ENCODE assay signal across 1 cellular context in the genomic region with DNA sequence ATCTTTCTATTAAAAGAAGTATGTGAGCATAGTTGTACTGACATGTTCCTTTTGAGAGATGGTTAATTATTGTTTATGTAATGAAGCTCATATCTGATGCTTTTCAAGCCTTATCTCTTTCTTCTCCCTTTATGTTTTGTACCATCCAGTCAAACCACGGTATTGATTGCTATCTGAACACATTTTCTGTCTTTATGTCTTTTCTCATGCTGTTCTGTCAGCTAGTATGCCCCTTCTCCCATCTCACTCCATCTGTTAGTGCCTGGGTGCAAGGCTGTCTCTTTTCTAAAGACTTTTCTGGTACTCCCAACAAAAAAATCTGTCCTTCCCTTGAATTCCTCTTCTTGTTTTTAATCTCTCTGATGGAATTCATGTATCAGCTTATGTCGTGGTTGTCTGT.
TF ChIP-seq lines count a peak whose summit lies in the region.

No MANE protein-coding gene starts in this region.

TF ChIP-seq in GM23338, 12 proteins besides CTCF, POLR2A, EP300 and RAD21 (continued from another document):
- TF ChIP-seq, protein P1, sequence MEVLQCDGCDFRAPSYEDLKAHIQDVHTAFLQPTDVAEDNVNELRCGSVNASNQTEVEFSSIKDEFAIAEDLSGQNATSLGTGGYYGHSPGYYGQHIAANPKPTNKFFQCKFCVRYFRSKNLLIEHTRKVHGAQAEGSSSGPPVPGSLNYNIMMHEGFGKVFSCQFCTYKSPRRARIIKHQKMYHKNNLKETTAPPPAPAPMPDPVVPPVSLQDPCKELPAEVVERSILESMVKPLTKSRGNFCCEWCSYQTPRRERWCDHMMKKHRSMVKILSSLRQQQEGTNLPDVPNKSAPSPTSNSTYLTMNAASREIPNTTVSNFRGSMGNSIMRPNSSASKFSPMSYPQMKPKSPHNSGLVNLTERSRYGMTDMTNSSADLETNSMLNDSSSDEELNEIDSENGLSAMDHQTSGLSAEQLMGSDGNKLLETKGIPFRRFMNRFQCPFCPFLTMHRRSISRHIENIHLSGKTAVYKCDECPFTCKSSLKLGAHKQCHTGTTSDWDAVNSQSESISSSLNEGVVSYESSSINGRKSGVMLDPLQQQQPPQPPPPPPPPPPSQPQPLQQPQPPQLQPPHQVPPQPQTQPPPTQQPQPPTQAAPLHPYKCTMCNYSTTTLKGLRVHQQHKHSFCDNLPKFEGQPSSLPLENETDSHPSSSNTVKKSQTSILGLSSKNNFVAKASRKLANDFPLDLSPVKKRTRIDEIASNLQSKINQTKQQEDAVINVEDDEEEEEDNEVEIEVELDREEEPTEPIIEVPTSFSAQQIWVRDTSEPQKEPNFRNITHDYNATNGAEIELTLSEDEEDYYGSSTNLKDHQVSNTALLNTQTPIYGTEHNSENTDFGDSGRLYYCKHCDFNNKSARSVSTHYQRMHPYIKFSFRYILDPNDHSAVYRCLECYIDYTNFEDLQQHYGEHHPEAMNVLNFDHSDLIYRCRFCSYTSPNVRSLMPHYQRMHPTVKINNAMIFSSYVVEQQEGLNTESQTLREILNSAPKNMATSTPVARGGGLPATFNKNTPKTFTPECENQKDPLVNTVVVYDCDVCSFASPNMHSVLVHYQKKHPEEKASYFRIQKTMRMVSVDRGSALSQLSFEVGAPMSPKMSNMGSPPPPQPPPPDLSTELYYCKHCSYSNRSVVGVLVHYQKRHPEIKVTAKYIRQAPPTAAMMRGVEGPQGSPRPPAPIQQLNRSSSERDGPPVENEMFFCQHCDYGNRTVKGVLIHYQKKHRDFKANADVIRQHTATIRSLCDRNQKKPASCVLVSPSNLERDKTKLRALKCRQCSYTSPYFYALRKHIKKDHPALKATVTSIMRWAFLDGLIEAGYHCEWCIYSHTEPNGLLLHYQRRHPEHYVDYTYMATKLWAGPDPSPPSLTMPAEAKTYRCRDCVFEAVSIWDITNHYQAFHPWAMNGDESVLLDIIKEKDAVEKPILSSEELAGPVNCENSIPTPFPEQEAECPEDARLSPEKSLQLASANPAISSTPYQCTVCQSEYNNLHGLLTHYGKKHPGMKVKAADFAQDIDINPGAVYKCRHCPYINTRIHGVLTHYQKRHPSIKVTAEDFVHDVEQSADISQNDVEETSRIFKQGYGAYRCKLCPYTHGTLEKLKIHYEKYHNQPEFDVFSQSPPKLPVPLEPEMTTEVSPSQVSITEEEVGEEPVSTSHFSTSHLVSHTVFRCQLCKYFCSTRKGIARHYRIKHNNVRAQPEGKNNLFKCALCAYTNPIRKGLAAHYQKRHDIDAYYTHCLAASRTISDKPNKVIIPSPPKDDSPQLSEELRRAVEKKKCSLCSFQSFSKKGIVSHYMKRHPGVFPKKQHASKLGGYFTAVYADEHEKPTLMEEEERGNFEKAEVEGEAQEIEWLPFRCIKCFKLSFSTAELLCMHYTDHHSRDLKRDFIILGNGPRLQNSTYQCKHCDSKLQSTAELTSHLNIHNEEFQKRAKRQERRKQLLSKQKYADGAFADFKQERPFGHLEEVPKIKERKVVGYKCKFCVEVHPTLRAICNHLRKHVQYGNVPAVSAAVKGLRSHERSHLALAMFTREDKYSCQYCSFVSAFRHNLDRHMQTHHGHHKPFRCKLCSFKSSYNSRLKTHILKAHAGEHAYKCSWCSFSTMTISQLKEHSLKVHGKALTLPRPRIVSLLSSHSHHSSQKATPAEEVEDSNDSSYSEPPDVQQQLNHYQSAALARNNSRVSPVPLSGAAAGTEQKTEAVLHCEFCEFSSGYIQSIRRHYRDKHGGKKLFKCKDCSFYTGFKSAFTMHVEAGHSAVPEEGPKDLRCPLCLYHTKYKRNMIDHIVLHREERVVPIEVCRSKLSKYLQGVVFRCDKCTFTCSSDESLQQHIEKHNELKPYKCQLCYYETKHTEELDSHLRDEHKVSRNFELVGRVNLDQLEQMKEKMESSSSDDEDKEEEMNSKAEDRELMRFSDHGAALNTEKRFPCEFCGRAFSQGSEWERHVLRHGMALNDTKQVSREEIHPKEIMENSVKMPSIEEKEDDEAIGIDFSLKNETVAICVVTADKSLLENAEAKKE (CRISPR knock-in tag; IDR thresholded peaks at IDR 0.05): no peak
- TF ChIP-seq CREB1 (CRISPR knock-in tag; IDR thresholded peaks at IDR 0.05; ENCODE audit: low read depth): no peak
- no peak for TF ChIP-seq STAT1 (IDR thresholded peaks at IDR 0.05; ENCODE audit: unreplicated experiment)
- no peak for TF ChIP-seq ZNF114 (CRISPR knock-in tag; IDR thresholded peaks at IDR 0.05)
